In genomic region chr11:2708151-2708581, GRCh38 we compare ENCODE assay signal across 1 cellular context.
TF ChIP-seq lines count a peak whose summit lies in the region.

No MANE protein-coding gene starts in this region.

TF ChIP-seq in H1, 55 proteins besides CTCF, POLR2A, EP300 and RAD21 (continued from another document):
- TF ChIP-seq EGR1 (IDR thresholded peaks at IDR 0.05; ENCODE audit: borderline replicate concordance, low read depth, low read length), result no peak
- TF ChIP-seq RNF2 (IDR thresholded peaks at IDR 0.05; ENCODE audit: borderline replicate concordance, low read depth, low read length, missing control alignments, poor library complexity, severe bottlenecking), result no peak
- TF ChIP-seq MAFK (IDR thresholded peaks at IDR 0.05; ENCODE audit: low read depth, low read length), result no peak
